In the genomic region with DNA sequence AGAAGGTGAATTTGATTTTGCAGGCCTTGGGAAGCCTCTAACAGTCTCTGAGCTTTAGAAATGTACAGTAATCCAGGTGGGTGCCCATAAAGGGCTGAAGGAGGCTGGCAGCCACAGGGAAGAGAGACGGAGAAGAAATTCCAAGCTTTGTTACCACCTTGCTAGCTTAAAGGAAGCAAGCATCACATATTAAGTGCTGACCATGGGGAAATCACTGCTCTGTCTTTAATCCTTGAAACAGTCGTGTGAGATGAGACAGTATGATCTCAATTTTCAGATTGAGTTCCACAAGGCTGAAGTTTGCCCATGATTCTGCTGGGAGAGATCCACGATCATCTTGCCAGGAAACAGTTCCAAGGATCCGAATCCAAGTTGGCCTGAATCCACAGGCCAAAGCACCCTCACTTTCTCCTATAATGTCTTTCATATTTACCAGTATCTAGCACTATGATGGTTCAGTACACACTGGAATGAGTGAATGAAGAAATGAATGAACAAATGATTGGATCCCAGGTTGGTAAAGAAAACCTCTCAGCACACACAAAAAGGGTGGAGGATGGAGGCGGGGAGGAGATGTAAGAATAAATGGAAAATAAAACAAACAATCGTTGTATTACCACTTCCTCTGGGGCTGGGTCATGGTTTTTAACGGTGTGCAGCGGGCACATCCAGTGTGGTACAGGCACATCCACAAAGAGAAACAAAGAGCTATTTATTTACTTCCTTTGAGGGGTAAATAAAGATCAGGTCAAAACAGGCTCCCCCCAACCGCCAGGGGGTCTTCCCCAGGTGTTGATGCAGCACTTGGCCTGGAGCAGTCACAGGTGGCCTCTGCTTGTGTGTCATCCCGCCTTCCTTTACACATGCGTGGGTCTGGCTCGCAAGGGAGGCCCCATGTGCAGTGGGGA, we compare ENCODE assay signal across 8 cellular contexts. TPM values are rescaled to one million over a fixed set of nuclear protein-coding genes. Genes with fewer than 3 reads are reported as not detected.
DNase-seq lines count a peak whose midpoint lies in the region; ATAC-seq, FAIRE-seq and TF ChIP-seq lines count a peak whose summit lies in the region.

No MANE protein-coding gene starts in this region.

- ATAC-seq in HG03460 (IDR thresholded peaks at IDR 0.05; ENCODE audit: unreplicated experiment) (peak; percentile 43), omental fat pad (ENCODE audit: low FRiP score) (no peak), HG03139 (IDR thresholded peaks at IDR 0.05; ENCODE audit: unreplicated experiment) (no peak)
- peak; percentile 83 for ATAC-seq in activated T-helper 17 cell treated with anti-CD3 and anti-CD28 coated beads, Interleukin-2, amount 50 U/mL, for 72 hours (replicated peaks)

- FAIRE-seq in GM12891 (lab: Jason Lieb, UNC), result peak; percentile 81

- DNase-seq in GM12891 (ENCODE audit: insufficient read length, low spot score) (no peak), progenitor cell of endocrine pancreas (ENCODE audit: low spot score, unreplicated experiment) (no peak), omental fat pad (ENCODE audit: low spot score) (no peak), Ammon's horn (ENCODE audit: low spot score) (no peak), GM23248 (no peak)

- H3K27me3 ChIP-seq in GM23248 (replicated peaks; ENCODE audit: insufficient read depth), result no peaks in the 10 kb centered on the region

- 64 to 67% methylated on average over 12 of the region's 12 CpGs for WGBS in GM23248 (ENCODE audit: low coverage in 1 of 2, low lambda C conversion rate in 2 of 2, missing lambda C conversion rate in 2 of 2), 2 experiments

- H3K27me3 Mint-ChIP-seq in activated T-helper 17 cell treated with anti-CD3 and anti-CD28 coated beads, Interleukin-2, amount 50 U/mL, for 72 hours, result no peaks in the 10 kb centered on the region
- H3K27me3 Mint-ChIP-seq in progenitor cell of endocrine pancreas, result no peaks in the 10 kb centered on the region

- TF ChIP-seq CTCF in progenitor cell of endocrine pancreas (IDR thresholded peaks at IDR 0.05; ENCODE audit: unreplicated experiment) (no peak), omental fat pad (IDR thresholded peaks at IDR 0.05) (no peak)

- peak overlapping the region; percentile 88 for H3K4me3 Mint-ChIP-seq in activated T-helper 17 cell treated with anti-CD3 and anti-CD28 coated beads, Interleukin-2, amount 50 U/mL, for 72 hours
- no peak overlapping the region for H3K4me3 Mint-ChIP-seq in progenitor cell of endocrine pancreas (ENCODE audit: low read depth)

- no peak overlapping the region for H2AFZ ChIP-seq in GM23248

- H3K9me3 ChIP-seq in GM23248 (ENCODE audit: low read depth), result no peaks in the 10 kb centered on the region

- no peaks in the 10 kb centered on the region for H3K79me2 ChIP-seq in GM23248 (ENCODE audit: insufficient read depth)

- H3K36me3 ChIP-seq in GM23248 (ENCODE audit: low read depth), result no peaks in the 10 kb centered on the region

- H3F3A ChIP-seq in GM23248 (ENCODE audit: insufficient read depth), result peaks cover 5% of the 10 kb centered on the region

- in situ Hi-C loops in GM23248 (cut with MboI), result no loop called here

- H3K4me1 ChIP-seq in GM23248 (ENCODE audit: insufficient read depth), result peaks cover 5% of the 10 kb centered on the region

- no peaks in the 10 kb centered on the region for H3K9me2 ChIP-seq in GM23248 (ENCODE audit: insufficient read depth)

- H3K27ac Mint-ChIP-seq in activated T-helper 17 cell treated with anti-CD3 and anti-CD28 coated beads, Interleukin-2, amount 50 U/mL, for 72 hours, result peak overlapping the region; percentile 96
- peak overlapping the region; percentile 6 for H3K27ac Mint-ChIP-seq in progenitor cell of endocrine pancreas

- H4K20me1 ChIP-seq in GM23248 (ENCODE audit: insufficient read depth), result no peaks in the 10 kb centered on the region

- no peak overlapping the region for H3K4me2 ChIP-seq in GM23248 (ENCODE audit: unreplicated experiment)

- H3K9me3 Mint-ChIP-seq in activated T-helper 17 cell treated with anti-CD3 and anti-CD28 coated beads, Interleukin-2, amount 50 U/mL, for 72 hours, result no peaks in the 10 kb centered on the region
- H3K9me3 Mint-ChIP-seq in progenitor cell of endocrine pancreas (ENCODE audit: low read depth), result no peaks in the 10 kb centered on the region

- H3K4me3 ChIP-seq in GM23248, result no peak overlapping the region

- peaks cover 54% of the 10 kb centered on the region for H3K4me1 Mint-ChIP-seq in activated T-helper 17 cell treated with anti-CD3 and anti-CD28 coated beads, Interleukin-2, amount 50 U/mL, for 72 hours
- peaks cover 6% of the 10 kb centered on the region for H3K4me1 Mint-ChIP-seq in progenitor cell of endocrine pancreas (ENCODE audit: low read depth)

- TF ChIP-seq POLR2A in GM12891 (IDR thresholded peaks at IDR 0.05; ENCODE audit: low read depth, low read length), result no peak

- H3K36me3 Mint-ChIP-seq in activated T-helper 17 cell treated with anti-CD3 and anti-CD28 coated beads, Interleukin-2, amount 50 U/mL, for 72 hours (ENCODE audit: low read depth), result peaks cover 52% of the 10 kb centered on the region
- H3K36me3 Mint-ChIP-seq in progenitor cell of endocrine pancreas (ENCODE audit: insufficient read depth), result no peaks in the 10 kb centered on the region

- no peak overlapping the region for H3K9ac ChIP-seq in GM23248

- no peak overlapping the region for H3K27ac ChIP-seq in GM23248

TF ChIP-seq in GM12891, 5 proteins besides CTCF, POLR2A, EP300 and RAD21:
- TF ChIP-seq SPI1 (IDR thresholded peaks at IDR 0.05; ENCODE audit: low read depth, low read length), result no peak
- TF ChIP-seq TAF1 (IDR thresholded peaks at IDR 0.05; ENCODE audit: low read depth, low read length), result no peak
- TF ChIP-seq POLR2AphosphoS5 (IDR thresholded peaks at IDR 0.05; ENCODE audit: low read depth, low read length), result no peak
- TF ChIP-seq POU2F2 (IDR thresholded peaks at IDR 0.05; ENCODE audit: low read depth, low read length), result no peak
- no peak for TF ChIP-seq PAX5 (IDR thresholded peaks at IDR 0.05; ENCODE audit: insufficient read depth, low read length, severe bottlenecking)

RNA-seq across cellular contexts. Expression of a gene that starts 28.2 kb away (rescaled TPM):
- polyA plus RNA-seq in GM12891 (2012; ENCODE audit: low read depth, missing spikeins), result 9.4 TPM
- total RNA-seq in activated T-helper 17 cell treated with anti-CD3 and anti-CD28 coated beads, Interleukin-2, amount 50 U/mL, for 72 hours, result 10 to 100 TPM; 48.8 to 60.9 TPM
- 38.9 and 40.4 TPM in 2 replicates for total RNA-seq in progenitor cell of endocrine pancreas
- total RNA-seq in omental fat pad, result 10 to 100 TPM; 24.3 to 41.4 (median 26.1) TPM
- 8.6 and 17.2 TPM in 2 replicates for total RNA-seq in GM23248 (2014; rRNA removed; shearing (Covaris generic))
- 6.9 and 7.4 TPM in 2 replicates for polyA plus RNA-seq in GM23248 (2016; fragmentation: Nextera tagmentation; extraction: Ambion mirVana)

Comparison
In these comparisons a context has a peak if more than half of its experiments do, and no peak if none do; other contexts are left out.
1. ATAC-seq: peak in HG03460 (single experiment) and activated T-helper 17 cell treated with anti-CD3 and anti-CD28 coated beads, Interleukin-2, amount 50 U/mL, for 72 hours (single experiment); none in omental fat pad (single experiment) and HG03139 (single experiment).